18 cellular contexts compared by ENCODE assay signal in the genomic region with DNA sequence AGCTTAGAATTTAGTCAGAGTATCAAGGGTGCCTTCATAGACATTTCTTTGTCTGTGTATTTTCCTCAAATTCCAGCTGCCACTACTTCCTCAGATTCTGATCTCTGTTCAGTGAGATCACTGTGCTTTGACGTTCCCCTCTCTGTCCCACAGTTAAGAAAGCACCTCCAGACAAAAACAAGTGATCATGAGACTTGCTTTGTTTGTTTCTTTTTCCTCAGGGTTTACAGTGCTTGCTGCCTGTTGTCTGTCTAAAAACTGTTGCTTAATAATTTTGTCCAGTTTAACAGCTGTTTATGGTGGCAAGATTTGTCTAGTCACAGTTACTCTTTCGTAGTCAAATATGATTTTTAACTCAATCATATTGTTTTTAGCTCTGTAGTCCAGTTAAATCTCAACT. TPM values are rescaled to one million over a fixed set of nuclear protein-coding genes. Genes with fewer than 3 reads are reported as not detected.
DNase-seq lines count a peak whose midpoint lies in the region; ATAC-seq, FAIRE-seq and TF ChIP-seq lines count a peak whose summit lies in the region.
"Had no signal": no experiment of that assay in that cellular context is flagged by ENCODE, and none has a peak within 500 bp of the region (broad histone marks: within the 10 kb centered on the region; RNA-seq: fewer than 3 reads in every experiment).

No MANE protein-coding gene starts in this region.

- TF ChIP-seq CTCF in choroid plexus epithelial cell (conservative IDR thresholded peaks at IDR 0.05; ENCODE audit: low read depth, low read length) (no peak), HepG2 (CRISPR knock-in tag; IDR thresholded peaks at IDR 0.05) (no peak)

- H3K27me3 ChIP-seq in HepG2 (ENCODE audit: control insufficient read depth in 1 of 2, insufficient read depth in 2 of 2, low read length in 2 of 2): no peaks in the 10 kb centered on the region
- H3K27me3 ChIP-seq: dorsolateral prefrontal cortex, testis had no signal

- no TSS peak for BruUV-seq in HepG2 (replicated peaks; lab: Mats Ljungman, UMichigan)

- ATAC-seq in activated T-cell treated with anti-CD3 and anti-CD28 coated beads, Interleukin-2, amount 50 U/mL, for 4 hours: no peak
- ATAC-seq in HepG2: no peak; the same call in 2 of the 3 replicates
- ATAC-seq: left lobe of liver had no signal

- no peak overlapping the region for H3K4me3 Mint-ChIP-seq in activated T-cell treated with anti-CD3 and anti-CD28 coated beads, Interleukin-2, amount 50 U/mL, for 24 hours
- H3K4me3 Mint-ChIP-seq in activated T-cell treated with anti-CD3 and anti-CD28 coated beads, Interleukin-2, amount 50 U/mL, for 4 hours: no peak overlapping the region
- H3K4me3 Mint-ChIP-seq: activated naive CD8-positive, alpha-beta T cell had no signal

- H3K9ac ChIP-seq in HepG2 (ENCODE audit: insufficient read depth, low read depth, low read length): no peak overlapping the region

- peaks cover 26% of the 10 kb centered on the region for H3K79me2 ChIP-seq in HepG2 (ENCODE audit: insufficient read depth, low read length)

- peak overlapping the region; percentile 44 for H3K27ac Mint-ChIP-seq in activated T-cell treated with anti-CD3 and anti-CD28 coated beads, Interleukin-2, amount 50 U/mL, for 24 hours
- H3K27ac Mint-ChIP-seq: activated naive CD8-positive, alpha-beta T cell had no signal

- H3K9me3 ChIP-seq in HepG2 (ENCODE audit: low read length): no peaks in the 10 kb centered on the region
- H3K9me3 ChIP-seq: testis had no signal

- no peak overlapping the region for H3K27ac ChIP-seq in HepG2 (ENCODE audit: extremely low read length, insufficient read depth, low read length)
- H3K27ac ChIP-seq: dorsolateral prefrontal cortex, testis, WERI-Rb-1 had no signal

- no peak overlapping the region for H2AFZ ChIP-seq in HepG2 (ENCODE audit: low read length)

- no peak for FAIRE-seq in HepG2 (lab: Jason Lieb, UNC)

- peaks cover 22% of the 10 kb centered on the region for H3K4me1 ChIP-seq in HepG2 (ENCODE audit: insufficient read depth, low read length)
- H3K4me1 ChIP-seq: testis had no signal

- H3K4me2 ChIP-seq in HepG2 (ENCODE audit: low read depth, low read length): no peak overlapping the region

- H3K36me3 ChIP-seq in HepG2 (replicated peaks in 1 of 2; ENCODE audit: control insufficient read depth in 1 of 2, insufficient read depth in 2 of 2, low read length in 2 of 2): peaks cover 6 to 32% of the 10 kb centered on the region in 2 experiments; a peak in 4 of 5 replicates

- CTCF ChIA-PET in HepG2 (lab: Yijun Ruan, JAX; ENCODE audit: low intra/inter-chr PET ratio, low total read pairs): no interaction called here

- intact Hi-C loops in HepG2 (cut with micrococcal nuclease; ENCODE audit: unreplicated experiment): no loop called here

- peaks cover 55% of the 10 kb centered on the region for H3K36me3 Mint-ChIP-seq in activated T-cell treated with anti-CD3 and anti-CD28 coated beads, Interleukin-2, amount 50 U/mL, for 24 hours (ENCODE audit: low read depth)
- peaks cover 16% of the 10 kb centered on the region for H3K36me3 Mint-ChIP-seq in activated T-cell treated with anti-CD3 and anti-CD28 coated beads, Interleukin-2, amount 50 U/mL, for 4 hours (ENCODE audit: insufficient read depth)

- 64% methylated on average over 2 of the region's 2 CpGs for WGBS in HepG2 (ENCODE audit: low lambda C conversion rate)

- DNase-seq in activated T-cell treated with anti-CD3 and anti-CD28 coated beads, Interleukin-2, amount 50 U/mL, for 24 hours: no peak
- no peak for DNase-seq in activated T-cell treated with anti-CD3 and anti-CD28 coated beads, Interleukin-2, amount 50 U/mL, for 4 hours
- DNase-seq in choroid plexus epithelial cell (ENCODE audit: low read depth) (peak; percentile 87), HepG2 (ENCODE audit: low spot score) (peak; percentile 7), smooth muscle cell of the brain vasculature (ENCODE audit: low read depth, low spot score) (peak; percentile 28), KBM-7 (no peak), dedifferentiated amniotic fluid mesenchymal stem cell (ENCODE audit: extremely low spot score) (no peak), NCI-H510A treated with DMSO at 0.1 percent for 48 hours (lab: John Stamatoyannopoulos, UW) (no peak)
- DNase-seq: 8988T, COR-L47, dorsolateral prefrontal cortex, head of caudate nucleus, NCI-H1048, NCI-H345, testis, WERI-Rb-1 had no signal

- H3K4me3 ChIP-seq in choroid plexus epithelial cell (ENCODE audit: low read depth, low read length): no peak overlapping the region
- no peak overlapping the region for H3K4me3 ChIP-seq in HepG2 (replicated peaks in 1 of 3; ENCODE audit: insufficient read depth in 1 of 3, low read depth in 2 of 3, low read length in 3 of 3)
- H3K4me3 ChIP-seq: dorsolateral prefrontal cortex, testis had no signal

- no peak for TF ChIP-seq POLR2A in HepG2 (IDR thresholded peaks at IDR 0.05; ENCODE audit: insufficient read depth in 1 of 2, low read depth in 2 of 2, low read length in 2 of 2)

- H3K27me3 Mint-ChIP-seq in activated T-cell treated with anti-CD3 and anti-CD28 coated beads, Interleukin-2, amount 50 U/mL, for 24 hours: no peaks in the 10 kb centered on the region
- H3K27me3 Mint-ChIP-seq in activated T-cell treated with anti-CD3 and anti-CD28 coated beads, Interleukin-2, amount 50 U/mL, for 4 hours (ENCODE audit: low read depth): no peaks in the 10 kb centered on the region
- H3K27me3 Mint-ChIP-seq: activated naive CD8-positive, alpha-beta T cell had no signal

- peaks cover 4% of the 10 kb centered on the region for H3K9me3 Mint-ChIP-seq in activated T-cell treated with anti-CD3 and anti-CD28 coated beads, Interleukin-2, amount 50 U/mL, for 24 hours
- no peaks in the 10 kb centered on the region for H3K9me3 Mint-ChIP-seq in activated T-cell treated with anti-CD3 and anti-CD28 coated beads, Interleukin-2, amount 50 U/mL, for 4 hours

- no peaks in the 10 kb centered on the region for H4K20me1 ChIP-seq in HepG2 (ENCODE audit: insufficient read depth, low read length)

- no peak for TF ChIP-seq RAD21 in HepG2 (CRISPR knock-in tag; IDR thresholded peaks at IDR 0.05)

- in situ Hi-C loops in HepG2 (cut with HindIII; ENCODE audit: extremely low pct_ligation_motif_present, low pct_unique_long_range_greater_than_20kb) (no loop called here), KBM-7 (cut with MboI; ENCODE audit: low pct_unique_long_range_greater_than_20kb, low sequenced_read_pairs) (no loop called here)

- H3K4me1 Mint-ChIP-seq in activated T-cell treated with anti-CD3 and anti-CD28 coated beads, Interleukin-2, amount 50 U/mL, for 24 hours (ENCODE audit: low read depth): peaks cover 39% of the 10 kb centered on the region
- H3K4me1 Mint-ChIP-seq in activated T-cell treated with anti-CD3 and anti-CD28 coated beads, Interleukin-2, amount 50 U/mL, for 4 hours (ENCODE audit: low read depth): peaks cover 32% of the 10 kb centered on the region

- TF ChIP-seq EP300 in HepG2 (IDR thresholded peaks at IDR 0.05; ENCODE audit: low read depth in 2 of 2, low read length in 2 of 2) (no peak), HepG2 (CRISPR knock-in tag; IDR thresholded peaks at IDR 0.05; ENCODE audit: borderline replicate concordance) (no peak)

- POLR2A ChIA-PET in HepG2 (lab: Yijun Ruan, JAX): no interaction called here

TF ChIP-seq in HepG2, 621 proteins besides CTCF, POLR2A, EP300 and RAD21 (continues in another document):
- TF ChIP-seq, protein P1, sequence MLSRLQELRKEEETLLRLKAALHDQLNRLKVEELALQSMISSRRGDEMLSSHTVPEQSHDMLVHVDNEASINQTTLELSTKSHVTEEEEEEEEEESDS (CRISPR knock-in tag; IDR thresholded peaks at IDR 0.05; ENCODE audit: borderline replicate concordance): no peak

RNA-seq across cellular contexts. Expression of a gene that starts 29.1 kb away (rescaled TPM):
- 10 to 100 TPM; 20.3 to 26.9 (median 26.7) TPM for total RNA-seq in activated T-cell treated with anti-CD3 and anti-CD28 coated beads, Interleukin-2, amount 50 U/mL, for 4 hours
- 38.9 and 47.8 TPM in 2 replicates for total RNA-seq in HepG2 (2016; rRNA removed; fragmentation: Illumina TruSeq; extraction: Trizol)
- 2.5 and 2.9 TPM in 2 replicates for total RNA-seq in HepG2 (2016; cell fraction: cytosol; rRNA removed; fragmentation: Illumina TruSeq; extraction: Trizol; ENCODE audit: low read depth)
- 38.5 and 51.1 TPM in 2 replicates for total RNA-seq in HepG2 (2016; cell fraction: insoluble cytoplasmic fraction; rRNA removed; fragmentation: Illumina TruSeq; extraction: Trizol)
- total RNA-seq in HepG2 (2016; cell fraction: membrane; rRNA removed; fragmentation: Illumina TruSeq; extraction: Trizol): 12.8 and 13.5 TPM in 2 replicates
- 35.4 and 36.2 TPM in 2 replicates for total RNA-seq in HepG2 (2016; cell fraction: nucleus; rRNA removed; fragmentation: Illumina TruSeq; extraction: Trizol)
- 7.6 and 10.6 TPM in 2 replicates for polyA plus RNA-seq in HepG2 (2011; rRNA removed)
- 5.2 and 6.9 TPM in 2 replicates for polyA plus RNA-seq in HepG2 (2011; cell fraction: cytosol; rRNA removed)
- polyA plus RNA-seq in HepG2 (2011; cell fraction: nucleus; rRNA removed): 3.8 and 4.5 TPM in 2 replicates
- polyA plus RNA-seq in HepG2 (2012): 11.2 and 14.2 TPM in 2 replicates
- 1.5 and 1.6 TPM in 2 replicates for polyA plus RNA-seq in HepG2 (2016; cell fraction: cytosol; fragmentation: Illumina TruSeq; extraction: Trizol; ENCODE audit: low read depth)
- polyA plus RNA-seq in HepG2 (2016; cell fraction: insoluble cytoplasmic fraction; fragmentation: Illumina TruSeq; extraction: Trizol; ENCODE audit: low read depth): 38.6 and 40.0 TPM in 2 replicates
- 6.5 and 7.2 TPM in 2 replicates for polyA plus RNA-seq in HepG2 (2016; cell fraction: membrane; fragmentation: Illumina TruSeq; extraction: Trizol; ENCODE audit: low read depth)
- polyA plus RNA-seq in HepG2 (2016; cell fraction: nucleus; fragmentation: Illumina TruSeq; extraction: Trizol; ENCODE audit: insufficient read depth, low read depth): 27.4 and 33.2 TPM in 2 replicates
- polyA minus RNA-seq in HepG2 (2011; rRNA and poly(A)+ RNA removed; ENCODE audit: low replicate concordance): 4.4 and 6.8 TPM in 2 replicates
- 9.9 and 12.8 TPM in 2 replicates for polyA minus RNA-seq in HepG2 (2011; cell fraction: cytosol; rRNA and poly(A)+ RNA removed)
- 26.3 and 32.0 TPM in 2 replicates for polyA minus RNA-seq in HepG2 (2011; cell fraction: nucleus; rRNA and poly(A)+ RNA removed)

Comparison
In these comparisons a context has a peak if more than half of its experiments do, and no peak if none do; other contexts are left out.
1. DNase-seq: peak in choroid plexus epithelial cell (single experiment), HepG2 (single experiment) and smooth muscle cell of the brain vasculature (single experiment); none in activated T-cell treated with anti-CD3 and anti-CD28 coated beads, Interleukin-2, amount 50 U/mL, for 24 hours (single experiment), activated T-cell treated with anti-CD3 and anti-CD28 coated beads, Interleukin-2, amount 50 U/mL, for 4 hours (single experiment), KBM-7 (single experiment), dedifferentiated amniotic fluid mesenchymal stem cell (single experiment) and NCI-H510A treated with DMSO at 0.1 percent for 48 hours (single experiment).